ENCODE assay signal across 9 cellular contexts in genomic region chr7:99498546-99498944, GRCh38. TPM values are rescaled to one million over a fixed set of nuclear protein-coding genes. Genes with fewer than 3 reads are reported as not detected.
DNase-seq lines count a peak whose midpoint lies in the region; ATAC-seq, FAIRE-seq and TF ChIP-seq lines count a peak whose summit lies in the region.
"Had no signal": no experiment of that assay in that cellular context is flagged by ENCODE, and none has a peak within 500 bp of the region (broad histone marks: within the 10 kb centered on the region; RNA-seq: fewer than 3 reads in every experiment).

No MANE protein-coding gene starts in this region.

- no peak for TF ChIP-seq CTCF in activated B cell treated with CpG ODN at 0.5 μM for 24 hours (IDR thresholded peaks at IDR 0.05)
- no peak for TF ChIP-seq CTCF in stomach (IDR thresholded peaks at IDR 0.05)

- H3K27ac ChIP-seq in stomach: peak overlapping the region in 4 of 5 donors; percentile 96 to 98 (median 98)

- 43 to 74% (median 55%) methylated on average over 11 of the region's 11 CpGs for WGBS in stomach, 5 donors

- no peaks in the 10 kb centered on the region for H3K27me3 ChIP-seq in stomach

- H3K36me3 Mint-ChIP-seq in activated CD4-positive, alpha-beta T cell treated with anti-CD3 and anti-CD28 coated beads for 36 hours (ENCODE audit: low read depth): peaks cover 54% of the 10 kb centered on the region
- peaks cover 53% of the 10 kb centered on the region for H3K36me3 Mint-ChIP-seq in activated B cell treated with CpG ODN at 0.5 μM for 24 hours (ENCODE audit: low read depth)

- peak overlapping the region; percentile 97 for H3K4me3 Mint-ChIP-seq in activated CD4-positive, alpha-beta T cell treated with anti-CD3 and anti-CD28 coated beads for 36 hours
- H3K4me3 Mint-ChIP-seq in activated B cell treated with CpG ODN at 0.5 μM for 24 hours: peak overlapping the region; percentile 99

- CTCF ChIA-PET in activated CD4-positive, alpha-beta T cell treated with anti-CD3 and anti-CD28 coated beads for 36 hours (lab: Charles Lee): interaction anchor here (0.9 kb wide), 1 partner anchor 27 kb away, joined by 3 read pairs; no protein-coding TSS in a partner anchor
- CTCF ChIA-PET in activated B cell treated with CpG ODN at 0.5 μM for 24 hours (lab: Charles Lee): no interaction called here

- DNase-seq in activated CD4-positive, alpha-beta T cell treated with anti-CD3 and anti-CD28 coated beads for 36 hours: no peak
- DNase-seq in activated CD4-positive, alpha-beta T cell treated with anti-CD3 and anti-CD28 coated beads for 1 hour: no peak
- DNase-seq in activated B cell treated with CpG ODN at 0.5 μM for 24 hours (no peak), stomach (no peak), NCI-H524 treated with DMSO at 0.1 percent for 48 hours (lab: John Stamatoyannopoulos, UW) (no peak), NCI-H2171 treated with DMSO at 0.1 percent for 48 hours (lab: John Stamatoyannopoulos, UW) (no peak), urothelium cell line (ENCODE audit: low spot score) (no peak)
- DNase-seq: NCI-H2107 had no signal

- no peak for TF ChIP-seq POLR2A in stomach (IDR thresholded peaks at IDR 0.05)

- peaks cover 16 to 41% (median 32%) of the 10 kb centered on the region in 4 donors for H3K4me1 ChIP-seq in stomach

- intact Hi-C loops in activated CD4-positive, alpha-beta T cell treated with anti-CD3 and anti-CD28 coated beads for 36 hours (cut with DNase I, micrococcal nuclease): no loop called here
- intact Hi-C loops in activated B cell treated with CpG ODN at 0.5 μM for 24 hours (cut with micrococcal nuclease): no loop called here
- intact Hi-C loops in stomach (cut with DNase I; ENCODE audit: low total_unique reads): no loop called here

- no peak for ATAC-seq in activated CD4-positive, alpha-beta T cell treated with anti-CD3 and anti-CD28 coated beads for 36 hours
- ATAC-seq in activated B cell treated with CpG ODN at 0.5 μM for 24 hours (ENCODE audit: low read depth): no peak

- POLR2A ChIA-PET in activated CD4-positive, alpha-beta T cell treated with anti-CD3 and anti-CD28 coated beads for 36 hours (lab: Charles Lee): interaction anchor here (1.0 to 1.1 kb wide), 2 partner anchors 25 to 60 kb away, joined by 4 to 5 read pairs; no protein-coding TSS in a partner anchor
- POLR2A ChIA-PET in activated B cell treated with CpG ODN at 0.5 μM for 24 hours (lab: Charles Lee): interaction anchor here (0.8 to 3.2 kb wide), 3 partner anchors 25 to 54 kb away, joined by 3 to 21 read pairs (median 6); partner anchors contain the start of genes FAM200A and ZNF789

- TF ChIP-seq EP300 in stomach (IDR thresholded peaks at IDR 0.05): no peak

- H3K4me1 Mint-ChIP-seq in activated CD4-positive, alpha-beta T cell treated with anti-CD3 and anti-CD28 coated beads for 36 hours: peaks cover 23% of the 10 kb centered on the region
- H3K4me1 Mint-ChIP-seq in activated B cell treated with CpG ODN at 0.5 μM for 24 hours: peaks cover 40% of the 10 kb centered on the region

- H3K9me3 ChIP-seq in iPS-18c (ENCODE audit: control insufficient read depth, insufficient read depth, low read length) (peaks cover 6% of the 10 kb centered on the region), stomach (peaks cover 8 to 29% (median 17%) of the 10 kb centered on the region in 4 donors)

- H3K4me3 ChIP-seq in iPS-18c (ENCODE audit: insufficient read depth, low read depth, low read length): peak overlapping the region; percentile 47
- H3K4me3 ChIP-seq in stomach: peak overlapping the region; percentile 76 to 94 (median 87)

- H3K27me3 Mint-ChIP-seq in activated CD4-positive, alpha-beta T cell treated with anti-CD3 and anti-CD28 coated beads for 36 hours: no peaks in the 10 kb centered on the region
- H3K27me3 Mint-ChIP-seq in activated B cell treated with CpG ODN at 0.5 μM for 24 hours: no peaks in the 10 kb centered on the region

- no peak for FAIRE-seq in urothelium cell line (lab: Jason Lieb, UNC)

- peak overlapping the region; percentile 100 for H3K27ac Mint-ChIP-seq in activated CD4-positive, alpha-beta T cell treated with anti-CD3 and anti-CD28 coated beads for 36 hours
- peak overlapping the region; percentile 99 for H3K27ac Mint-ChIP-seq in activated B cell treated with CpG ODN at 0.5 μM for 24 hours

- peaks cover 22 to 52% (median 49%) of the 10 kb centered on the region in 4 donors for H3K36me3 ChIP-seq in stomach

- H3K9me3 Mint-ChIP-seq in activated CD4-positive, alpha-beta T cell treated with anti-CD3 and anti-CD28 coated beads for 36 hours (ENCODE audit: low read depth): peaks cover 15% of the 10 kb centered on the region
- peaks cover 5% of the 10 kb centered on the region for H3K9me3 Mint-ChIP-seq in activated B cell treated with CpG ODN at 0.5 μM for 24 hours

RNA-seq across cellular contexts. Expression of gene ZNF394, which starts 1.5 kb away (rescaled TPM):
- total RNA-seq in activated CD4-positive, alpha-beta T cell treated with anti-CD3 and anti-CD28 coated beads for 36 hours: 10 to 100 TPM; 24.8 to 26.3 TPM
- 61.5 and 61.7 TPM in 2 replicates for total RNA-seq in activated B cell treated with CpG ODN at 0.5 μM for 24 hours
- total RNA-seq in stomach: 100 to 1,000 TPM in 1 of 5 donors, 10 to 100 TPM in 4; 16.9 to 177 (median 48.0) TPM
- polyA plus RNA-seq in stomach: 10 to 100 TPM; 15.7 to 16.7 (median 16.4) TPM

RNA-seq across cellular contexts. Expression of gene ZKSCAN5, which starts 5.9 kb away (rescaled TPM):
- 10 to 100 TPM; 10.1 to 12.1 TPM for total RNA-seq in activated CD4-positive, alpha-beta T cell treated with anti-CD3 and anti-CD28 coated beads for 36 hours
- total RNA-seq in activated B cell treated with CpG ODN at 0.5 μM for 24 hours (9.5 and 10.3 TPM in 2 replicates), stomach (10 to 100 TPM in 1 of 5 donors, 1 to 10 TPM in 3, under 1 TPM in 1; 0.58 to 11.4 (median 4.0) TPM)
- polyA plus RNA-seq in stomach: 1 to 10 TPM; 2.7 to 3.8 (median 2.9) TPM

RNA-seq across cellular contexts. Expression of gene ZNF789, which starts 25.9 kb away (rescaled TPM):
- 10 to 100 TPM; 18.2 to 18.9 TPM for total RNA-seq in activated CD4-positive, alpha-beta T cell treated with anti-CD3 and anti-CD28 coated beads for 36 hours
- total RNA-seq in activated B cell treated with CpG ODN at 0.5 μM for 24 hours: 24.5 and 38.3 TPM in 2 replicates
- 10 to 100 TPM; 14.6 to 55.6 (median 22.0) TPM for total RNA-seq in stomach
- 1 to 10 TPM; 6.6 to 9.8 (median 7.2) TPM for polyA plus RNA-seq in stomach

RNA-seq across cellular contexts. Expression of gene ATP5MF, which starts 32.6 kb away (rescaled TPM):
- total RNA-seq in activated CD4-positive, alpha-beta T cell treated with anti-CD3 and anti-CD28 coated beads for 36 hours: 100 to 1,000 TPM; 342 to 386 TPM
- total RNA-seq in activated B cell treated with CpG ODN at 0.5 μM for 24 hours (248 and 334 TPM in 2 replicates), stomach (100 to 1,000 TPM in 4 of 5 donors, 1 to 10 TPM in 1; 1.2 to 441 (median 159) TPM)
- 1,000 to 10,000 TPM; 1,153 to 1,530 (median 1,469) TPM for polyA plus RNA-seq in stomach

RNA-seq across cellular contexts. Expression of gene FAM200A, which starts 53.4 kb away (rescaled TPM):
- total RNA-seq in activated CD4-positive, alpha-beta T cell treated with anti-CD3 and anti-CD28 coated beads for 36 hours: 1 to 10 TPM; 4.9 to 5.5 TPM
- total RNA-seq in activated B cell treated with CpG ODN at 0.5 μM for 24 hours (9.2 and 9.3 TPM in 2 replicates), stomach (10 to 100 TPM in 1 of 5 donors, 1 to 10 TPM in 2, under 1 TPM in 2; 0.45 to 35.9 (median 3.3) TPM)
- 1 to 10 TPM; 3.1 to 4.2 (median 3.5) TPM for polyA plus RNA-seq in stomach
